ENCODE assay signal across 20 cellular contexts in the genomic region with DNA sequence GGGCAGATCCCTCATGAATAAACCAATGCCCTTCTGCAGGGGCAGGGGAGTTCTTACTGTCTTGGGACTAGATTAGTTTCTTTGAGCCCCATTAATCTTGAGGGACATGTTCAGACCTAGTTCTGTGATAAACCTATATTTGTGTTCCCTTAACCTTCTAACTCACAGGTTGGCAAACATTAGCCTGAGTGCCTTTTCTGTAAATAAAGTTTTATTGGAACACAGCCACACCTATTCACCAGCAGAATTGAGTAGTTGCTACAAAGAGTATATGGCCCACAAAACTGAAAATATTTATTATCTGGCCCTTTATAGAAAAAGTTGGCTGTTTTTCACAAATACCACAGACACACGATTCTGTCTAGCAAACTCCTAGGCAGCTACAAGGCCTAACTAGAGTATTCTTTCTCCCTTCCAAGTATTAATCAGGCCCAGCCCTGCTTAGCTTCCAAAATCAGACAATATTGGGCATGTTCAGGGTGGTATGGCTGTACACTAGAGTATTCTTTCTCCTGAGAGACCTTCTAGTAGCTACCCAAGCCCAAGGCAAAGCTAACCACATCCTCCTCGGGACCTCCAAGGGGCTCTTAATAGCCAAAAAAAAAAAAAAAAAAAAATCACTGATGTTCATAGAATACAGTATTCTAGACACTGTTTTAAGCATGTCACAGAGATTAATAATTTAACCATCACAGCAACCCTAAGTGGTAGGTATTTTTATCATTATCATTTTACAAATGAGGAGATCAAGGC.
"Had no signal": no experiment of that assay in that cellular context is flagged by ENCODE, and none has a peak within 500 bp of the region (broad histone marks: within the 10 kb centered on the region; RNA-seq: fewer than 3 reads in every experiment).

No MANE protein-coding gene starts in this region.

- ATAC-seq: activated CD8-positive, alpha-beta T cell treated with anti-CD3 and anti-CD28 coated beads, Interleukin-2, amount 10 ng/mL, durations not matched to agents 7 days and 5 days; activated naive CD8-positive, alpha-beta T cell treated with anti-CD3 and anti-CD28 coated beads, Interleukin-2, amount 50 U/mL, for 24 hours; WTC11 had no signal

- H3K4me3 ChIP-seq: ascending aorta, breast epithelium, pancreas, stomach, testis, upper lobe of right lung had no signal

- H3K9me3 ChIP-seq: ascending aorta, breast epithelium, pancreas, stomach, testis, upper lobe of right lung had no signal

- H3K4me1 ChIP-seq: ascending aorta, breast epithelium, pancreas, testis, upper lobe of right lung had no signal

- DNase-seq: activated CD4-positive, alpha-beta T cell treated with anti-CD3 and anti-CD28 coated beads for 4 hours; activated CD8-positive, alpha-beta memory T cell treated with anti-CD3 and anti-CD28 coated beads, Interleukin-2, amount 50 U/mL, for 48 hours; activated CD8-positive, alpha-beta T cell treated with anti-CD3 and anti-CD28 coated beads, Interleukin-2, amount 10 ng/mL, durations not matched to agents 7 days and 5 days; activated naive CD8-positive, alpha-beta T cell treated with anti-CD3 and anti-CD28 coated beads, Interleukin-2, amount 50 U/mL, for 24 hours; cerebellar nuclear complex; effector memory CD4-positive, alpha-beta T cell; foreskin fibroblast; glutamatergic neuron; hypothalamus; pancreas; stimulated activated CD4-positive, alpha-beta T cell treated with anti-CD3 and anti-CD28 coated beads, Interleukin-12 subunit alpha, Interleukin-12 subunit beta, amount 100 ng/mL, for 4 hours; stimulated activated CD4-positive, alpha-beta T cell treated with anti-CD3 and anti-CD28 coated beads, Interleukin-2, amount 100 ng/mL, for 24 hours; stomach; T-helper 2 cell; testis; upper lobe of right lung had no signal

- H3K27me3 ChIP-seq: ascending aorta, breast epithelium, pancreas, testis, upper lobe of right lung had no signal

- H3K4me3 Mint-ChIP-seq: activated CD8-positive, alpha-beta T cell treated with anti-CD3 and anti-CD28 coated beads, Interleukin-2, amount 10 ng/mL, durations not matched to agents 7 days and 5 days; activated naive CD8-positive, alpha-beta T cell treated with anti-CD3 and anti-CD28 coated beads, Interleukin-2, amount 50 U/mL, for 24 hours; dendritic cell treated with granulocyte-macrophage colony-stimulating factor and Interleukin-4, amounts not matched to agents 40 ng/mL and 50 ng/mL, for 4 days; WTC11 had no signal

- H3K27me3 Mint-ChIP-seq: activated naive CD8-positive, alpha-beta T cell treated with anti-CD3 and anti-CD28 coated beads, Interleukin-2, amount 50 U/mL, for 24 hours; dendritic cell treated with granulocyte-macrophage colony-stimulating factor and Interleukin-4, amounts not matched to agents 40 ng/mL and 50 ng/mL, for 4 days had no signal

- H3K4me1 Mint-ChIP-seq: WTC11 had no signal

- H3K9me3 Mint-ChIP-seq: activated naive CD8-positive, alpha-beta T cell treated with anti-CD3 and anti-CD28 coated beads, Interleukin-2, amount 50 U/mL, for 24 hours; dendritic cell treated with granulocyte-macrophage colony-stimulating factor and Interleukin-4, amounts not matched to agents 40 ng/mL and 50 ng/mL, for 4 days; WTC11 had no signal

- H3K36me3 Mint-ChIP-seq: WTC11 had no signal

- H3K27ac Mint-ChIP-seq: activated CD8-positive, alpha-beta T cell treated with anti-CD3 and anti-CD28 coated beads, Interleukin-2, amount 10 ng/mL, durations not matched to agents 7 days and 5 days; activated naive CD8-positive, alpha-beta T cell treated with anti-CD3 and anti-CD28 coated beads, Interleukin-2, amount 50 U/mL, for 24 hours; dendritic cell treated with granulocyte-macrophage colony-stimulating factor and Interleukin-4, amounts not matched to agents 40 ng/mL and 50 ng/mL, for 4 days; WTC11 had no signal

- H3K27ac ChIP-seq: ascending aorta, pancreas, stomach, testis, upper lobe of right lung had no signal

- H3K36me3 ChIP-seq: ascending aorta, breast epithelium, pancreas, stomach, upper lobe of right lung had no signal
